In the genomic region with DNA sequence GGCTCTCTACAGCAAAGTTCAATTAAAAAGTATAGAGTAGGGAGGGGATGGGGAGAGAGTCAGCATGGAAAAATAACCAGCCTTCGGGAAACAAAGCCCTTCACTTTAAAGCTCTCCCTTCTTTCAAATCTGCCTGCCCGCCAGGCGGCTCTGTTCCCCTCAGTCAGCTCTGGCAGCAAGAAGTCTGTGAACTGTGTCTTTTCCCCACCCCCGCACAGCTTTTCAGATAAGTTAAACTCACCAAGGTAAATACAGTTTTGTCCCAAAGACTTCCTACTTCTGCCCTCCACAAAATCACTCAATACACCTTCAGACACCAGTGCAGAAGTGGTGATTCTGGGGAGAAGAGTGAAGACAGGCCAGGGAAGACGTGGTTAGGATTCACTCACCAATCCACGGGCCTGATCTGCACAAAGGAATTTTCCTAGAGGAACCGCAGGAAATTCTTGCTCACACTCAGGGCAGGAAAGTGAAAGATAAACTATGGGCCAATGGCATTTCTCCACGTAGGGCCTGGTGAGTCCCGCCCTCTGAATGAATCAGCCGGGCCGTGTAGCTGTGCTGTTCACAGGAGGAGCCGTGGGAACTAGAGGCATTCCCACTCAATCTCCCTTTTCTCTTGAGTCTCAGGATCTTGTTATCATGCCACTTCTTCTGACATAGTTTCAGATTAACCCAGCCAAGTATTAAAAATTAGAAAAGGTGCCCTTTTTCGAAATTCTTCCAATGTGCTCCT, we compare ENCODE assay signal across 1 cellular context.
TF ChIP-seq lines count a peak whose summit lies in the region.

A gene with protein sequence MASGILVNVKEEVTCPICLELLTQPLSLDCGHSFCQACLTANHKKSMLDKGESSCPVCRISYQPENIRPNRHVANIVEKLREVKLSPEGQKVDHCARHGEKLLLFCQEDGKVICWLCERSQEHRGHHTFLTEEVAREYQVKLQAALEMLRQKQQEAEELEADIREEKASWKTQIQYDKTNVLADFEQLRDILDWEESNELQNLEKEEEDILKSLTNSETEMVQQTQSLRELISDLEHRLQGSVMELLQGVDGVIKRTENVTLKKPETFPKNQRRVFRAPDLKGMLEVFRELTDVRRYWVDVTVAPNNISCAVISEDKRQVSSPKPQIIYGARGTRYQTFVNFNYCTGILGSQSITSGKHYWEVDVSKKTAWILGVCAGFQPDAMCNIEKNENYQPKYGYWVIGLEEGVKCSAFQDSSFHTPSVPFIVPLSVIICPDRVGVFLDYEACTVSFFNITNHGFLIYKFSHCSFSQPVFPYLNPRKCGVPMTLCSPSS (minus strand): TSS at position 448 of the 736 bp plus-strand sequence. CDS start 4,897 bp downstream, outside the sequence.

TF ChIP-seq in K562, 482 proteins besides CTCF, POLR2A, EP300 and RAD21 (continued from another document and continues in another):
- TF ChIP-seq ZEB2 (IDR thresholded peaks at IDR 0.05), result peak; percentile 66; the same call in 1 of the 2 replicates
- 0 out of 2 replicates have a peak, but pooled peaks have one; percentile 41 for TF ChIP-seq MYNN (IDR thresholded peaks at IDR 0.05)
- TF ChIP-seq MYNN (CRISPR knock-in tag; IDR thresholded peaks at IDR 0.05), result no peak
- peak; percentile 70 for TF ChIP-seq NCOA1 (IDR thresholded peaks at IDR 0.05; ENCODE audit: low read depth)
- TF ChIP-seq ZBTB7A (IDR thresholded peaks at IDR 0.05; ENCODE audit: borderline replicate concordance, control insufficient read depth, low read depth, low read length), result 0 out of 2 replicates have a peak, but pooled peaks have one; percentile 10
- TF ChIP-seq, protein P1, sequence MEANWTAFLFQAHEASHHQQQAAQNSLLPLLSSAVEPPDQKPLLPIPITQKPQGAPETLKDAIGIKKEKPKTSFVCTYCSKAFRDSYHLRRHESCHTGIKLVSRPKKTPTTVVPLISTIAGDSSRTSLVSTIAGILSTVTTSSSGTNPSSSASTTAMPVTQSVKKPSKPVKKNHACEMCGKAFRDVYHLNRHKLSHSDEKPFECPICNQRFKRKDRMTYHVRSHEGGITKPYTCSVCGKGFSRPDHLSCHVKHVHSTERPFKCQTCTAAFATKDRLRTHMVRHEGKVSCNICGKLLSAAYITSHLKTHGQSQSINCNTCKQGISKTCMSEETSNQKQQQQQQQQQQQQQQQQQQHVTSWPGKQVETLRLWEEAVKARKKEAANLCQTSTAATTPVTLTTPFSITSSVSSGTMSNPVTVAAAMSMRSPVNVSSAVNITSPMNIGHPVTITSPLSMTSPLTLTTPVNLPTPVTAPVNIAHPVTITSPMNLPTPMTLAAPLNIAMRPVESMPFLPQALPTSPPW (CRISPR knock-in tag; IDR thresholded peaks at IDR 0.05), result peak; percentile 63
- TF ChIP-seq, protein P2, sequence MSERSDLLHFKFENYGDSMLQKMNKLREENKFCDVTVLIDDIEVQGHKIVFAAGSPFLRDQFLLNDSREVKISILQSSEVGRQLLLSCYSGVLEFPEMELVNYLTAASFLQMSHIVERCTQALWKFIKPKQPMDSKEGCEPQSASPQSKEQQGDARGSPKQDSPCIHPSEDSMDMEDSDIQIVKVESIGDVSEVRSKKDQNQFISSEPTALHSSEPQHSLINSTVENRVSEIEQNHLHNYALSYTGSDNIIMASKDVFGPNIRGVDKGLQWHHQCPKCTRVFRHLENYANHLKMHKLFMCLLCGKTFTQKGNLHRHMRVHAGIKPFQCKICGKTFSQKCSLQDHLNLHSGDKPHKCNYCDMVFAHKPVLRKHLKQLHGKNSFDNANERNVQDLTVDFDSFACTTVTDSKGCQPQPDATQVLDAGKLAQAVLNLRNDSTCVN (CRISPR knock-in tag; IDR thresholded peaks at IDR 0.05), result 0 out of 2 replicates have a peak, but pooled peaks have one; percentile 33
- TF ChIP-seq GATAD2A (IDR thresholded peaks at IDR 0.05), result peak; percentile 73; the same call in 1 of the 2 replicates
- no peak for TF ChIP-seq TAF7 (tag; IDR thresholded peaks at IDR 0.05)
- TF ChIP-seq, protein P3, sequence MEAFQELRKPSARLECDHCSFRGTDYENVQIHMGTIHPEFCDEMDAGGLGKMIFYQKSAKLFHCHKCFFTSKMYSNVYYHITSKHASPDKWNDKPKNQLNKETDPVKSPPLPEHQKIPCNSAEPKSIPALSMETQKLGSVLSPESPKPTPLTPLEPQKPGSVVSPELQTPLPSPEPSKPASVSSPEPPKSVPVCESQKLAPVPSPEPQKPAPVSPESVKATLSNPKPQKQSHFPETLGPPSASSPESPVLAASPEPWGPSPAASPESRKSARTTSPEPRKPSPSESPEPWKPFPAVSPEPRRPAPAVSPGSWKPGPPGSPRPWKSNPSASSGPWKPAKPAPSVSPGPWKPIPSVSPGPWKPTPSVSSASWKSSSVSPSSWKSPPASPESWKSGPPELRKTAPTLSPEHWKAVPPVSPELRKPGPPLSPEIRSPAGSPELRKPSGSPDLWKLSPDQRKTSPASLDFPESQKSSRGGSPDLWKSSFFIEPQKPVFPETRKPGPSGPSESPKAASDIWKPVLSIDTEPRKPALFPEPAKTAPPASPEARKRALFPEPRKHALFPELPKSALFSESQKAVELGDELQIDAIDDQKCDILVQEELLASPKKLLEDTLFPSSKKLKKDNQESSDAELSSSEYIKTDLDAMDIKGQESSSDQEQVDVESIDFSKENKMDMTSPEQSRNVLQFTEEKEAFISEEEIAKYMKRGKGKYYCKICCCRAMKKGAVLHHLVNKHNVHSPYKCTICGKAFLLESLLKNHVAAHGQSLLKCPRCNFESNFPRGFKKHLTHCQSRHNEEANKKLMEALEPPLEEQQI (IDR thresholded peaks at IDR 0.05), result peak; percentile 81; the same call in 1 of the 2 replicates
- TF ChIP-seq SMARCE1 (IDR thresholded peaks at IDR 0.05), result peak; percentile 86; the same call in 1 of the 2 replicates
- no peak for TF ChIP-seq GTF2A2 (tag; IDR thresholded peaks at IDR 0.05)
- no peak for TF ChIP-seq ZNF589 (CRISPR knock-in tag; IDR thresholded peaks at IDR 0.05; ENCODE audit: low read depth)
- TF ChIP-seq ZNF253 (CRISPR knock-in tag; conservative IDR thresholded peaks at IDR 0.05), result no peak
- TF ChIP-seq TAF15 (IDR thresholded peaks at IDR 0.05; ENCODE audit: low read depth, low read length), result no peak
- no peak for TF ChIP-seq ATF1 (CRISPR knock-in tag; IDR thresholded peaks at IDR 0.05)
- peak; percentile 94 for TF ChIP-seq ATF1 (tag; IDR thresholded peaks at IDR 0.05)
- TF ChIP-seq SIN3B (IDR thresholded peaks at IDR 0.05; ENCODE audit: low read depth), result 0 out of 2 replicates have a peak, but pooled peaks have one; percentile 20
- TF ChIP-seq SOX6 (IDR thresholded peaks at IDR 0.05), result peak; percentile 73
- peak; percentile 98 for TF ChIP-seq EGR1 (conservative IDR thresholded peaks at IDR 0.05)
- TF ChIP-seq CREM (IDR thresholded peaks at IDR 0.05; ENCODE audit: low read depth), result peak; percentile 84
- TF ChIP-seq TBL1XR1 (IDR thresholded peaks at IDR 0.05; ENCODE audit: low read length in 2 of 2), result 0 out of 4 replicates have a peak, but pooled peaks of 1 of the 2 experiments have one; percentile 35
- TF ChIP-seq KLF13 (tag; IDR thresholded peaks at IDR 0.05; ENCODE audit: borderline replicate concordance, low read depth), result no peak
- TF ChIP-seq ZNF436 (CRISPR knock-in tag; IDR thresholded peaks at IDR 0.05), result no peak
- TF ChIP-seq NRF1 (conservative IDR thresholded peaks at IDR 0.05 in 1 of 2, IDR thresholded peaks at IDR 0.05 in 1 of 2), result peak; percentile 57 to 65
- TF ChIP-seq CC2D1A (IDR thresholded peaks at IDR 0.05), result peak; percentile 71
- peak; percentile 32 for TF ChIP-seq RBM25 (IDR thresholded peaks at IDR 0.05; ENCODE audit: low read depth, low read length, severe bottlenecking)
- no peak for TF ChIP-seq TBP (optimal IDR thresholded peaks at IDR 0.05; ENCODE audit: low read depth, low read length)
- TF ChIP-seq KDM1A (IDR thresholded peaks at IDR 0.05), result peak in 1 of 2 experiments; percentile 16; a peak in 1 of 4 replicates
- TF ChIP-seq, protein P4, sequence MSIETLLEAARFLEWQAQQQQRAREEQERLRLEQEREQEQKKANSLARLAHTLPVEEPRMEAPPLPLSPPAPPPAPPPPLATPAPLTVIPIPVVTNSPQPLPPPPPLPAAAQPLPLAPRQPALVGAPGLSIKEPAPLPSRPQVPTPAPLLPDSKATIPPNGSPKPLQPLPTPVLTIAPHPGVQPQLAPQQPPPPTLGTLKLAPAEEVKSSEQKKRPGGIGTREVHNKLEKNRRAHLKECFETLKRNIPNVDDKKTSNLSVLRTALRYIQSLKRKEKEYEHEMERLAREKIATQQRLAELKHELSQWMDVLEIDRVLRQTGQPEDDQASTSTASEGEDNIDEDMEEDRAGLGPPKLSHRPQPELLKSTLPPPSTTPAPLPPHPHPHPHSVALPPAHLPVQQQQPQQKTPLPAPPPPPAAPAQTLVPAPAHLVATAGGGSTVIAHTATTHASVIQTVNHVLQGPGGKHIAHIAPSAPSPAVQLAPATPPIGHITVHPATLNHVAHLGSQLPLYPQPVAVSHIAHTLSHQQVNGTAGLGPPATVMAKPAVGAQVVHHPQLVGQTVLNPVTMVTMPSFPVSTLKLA (conservative IDR thresholded peaks at IDR 0.05), result peak; percentile 11 to 73; a peak in 2 of 4 replicates
- TF ChIP-seq, protein P5, sequence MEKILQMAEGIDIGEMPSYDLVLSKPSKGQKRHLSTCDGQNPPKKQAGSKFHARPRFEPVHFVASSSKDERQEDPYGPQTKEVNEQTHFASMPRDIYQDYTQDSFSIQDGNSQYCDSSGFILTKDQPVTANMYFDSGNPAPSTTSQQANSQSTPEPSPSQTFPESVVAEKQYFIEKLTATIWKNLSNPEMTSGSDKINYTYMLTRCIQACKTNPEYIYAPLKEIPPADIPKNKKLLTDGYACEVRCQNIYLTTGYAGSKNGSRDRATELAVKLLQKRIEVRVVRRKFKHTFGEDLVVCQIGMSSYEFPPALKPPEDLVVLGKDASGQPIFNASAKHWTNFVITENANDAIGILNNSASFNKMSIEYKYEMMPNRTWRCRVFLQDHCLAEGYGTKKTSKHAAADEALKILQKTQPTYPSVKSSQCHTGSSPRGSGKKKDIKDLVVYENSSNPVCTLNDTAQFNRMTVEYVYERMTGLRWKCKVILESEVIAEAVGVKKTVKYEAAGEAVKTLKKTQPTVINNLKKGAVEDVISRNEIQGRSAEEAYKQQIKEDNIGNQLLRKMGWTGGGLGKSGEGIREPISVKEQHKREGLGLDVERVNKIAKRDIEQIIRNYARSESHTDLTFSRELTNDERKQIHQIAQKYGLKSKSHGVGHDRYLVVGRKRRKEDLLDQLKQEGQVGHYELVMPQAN (IDR thresholded peaks at IDR 0.05; ENCODE audit: borderline replicate concordance), result peak; percentile 58; the same call in 1 of the 2 replicates
- TF ChIP-seq FOSL1 (tag; conservative IDR thresholded peaks at IDR 0.05), result peak; percentile 90
- peak; percentile 63 for TF ChIP-seq PML (IDR thresholded peaks at IDR 0.05; ENCODE audit: low read length)
- TF ChIP-seq ZNF316 (IDR thresholded peaks at IDR 0.05), result no peak
- TF ChIP-seq FOXK2 (conservative IDR thresholded peaks at IDR 0.05 in 1 of 2, IDR thresholded peaks at IDR 0.05 in 1 of 2; ENCODE audit: low read depth in 2 of 2), result peak; percentile 74 to 82
- TF ChIP-seq CREB1 (IDR thresholded peaks at IDR 0.05), result peak; percentile 33; the same call in 1 of the 2 replicates
- no peak for TF ChIP-seq CREB1 (CRISPR knock-in tag; IDR thresholded peaks at IDR 0.05)
- TF ChIP-seq, protein P6, sequence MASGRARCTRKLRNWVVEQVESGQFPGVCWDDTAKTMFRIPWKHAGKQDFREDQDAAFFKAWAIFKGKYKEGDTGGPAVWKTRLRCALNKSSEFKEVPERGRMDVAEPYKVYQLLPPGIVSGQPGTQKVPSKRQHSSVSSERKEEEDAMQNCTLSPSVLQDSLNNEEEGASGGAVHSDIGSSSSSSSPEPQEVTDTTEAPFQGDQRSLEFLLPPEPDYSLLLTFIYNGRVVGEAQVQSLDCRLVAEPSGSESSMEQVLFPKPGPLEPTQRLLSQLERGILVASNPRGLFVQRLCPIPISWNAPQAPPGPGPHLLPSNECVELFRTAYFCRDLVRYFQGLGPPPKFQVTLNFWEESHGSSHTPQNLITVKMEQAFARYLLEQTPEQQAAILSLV (tag; IDR thresholded peaks at IDR 0.05), result no peak
- TF ChIP-seq CTBP1 (IDR thresholded peaks at IDR 0.05; ENCODE audit: borderline replicate concordance), result peak; percentile 70
- TF ChIP-seq LCOR (CRISPR knock-in tag; IDR thresholded peaks at IDR 0.05), result 0 out of 2 replicates have a peak, but pooled peaks have one; percentile 56
- peak; percentile 76; the same call in 1 of the 2 replicates for TF ChIP-seq MTA1 (IDR thresholded peaks at IDR 0.05; ENCODE audit: borderline replicate concordance)
- TF ChIP-seq, protein P7, sequence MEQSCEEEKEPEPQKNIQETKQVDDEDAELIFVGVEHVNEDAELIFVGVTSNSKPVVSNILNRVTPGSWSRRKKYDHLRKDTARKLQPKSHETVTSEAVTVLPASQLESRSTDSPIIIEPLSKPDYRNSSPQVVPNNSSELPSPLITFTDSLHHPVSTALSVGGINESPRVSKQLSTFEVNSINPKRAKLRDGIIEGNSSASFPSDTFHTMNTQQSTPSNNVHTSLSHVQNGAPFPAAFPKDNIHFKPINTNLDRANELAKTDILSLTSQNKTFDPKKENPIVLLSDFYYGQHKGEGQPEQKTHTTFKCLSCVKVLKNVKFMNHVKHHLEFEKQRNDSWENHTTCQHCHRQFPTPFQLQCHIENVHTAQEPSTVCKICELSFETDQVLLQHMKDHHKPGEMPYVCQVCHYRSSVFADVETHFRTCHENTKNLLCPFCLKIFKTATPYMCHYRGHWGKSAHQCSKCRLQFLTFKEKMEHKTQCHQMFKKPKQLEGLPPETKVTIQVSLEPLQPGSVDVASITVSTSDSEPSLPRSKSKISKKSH (CRISPR knock-in tag; IDR thresholded peaks at IDR 0.05), result no peak
- TF ChIP-seq MEIS2 (IDR thresholded peaks at IDR 0.05; ENCODE audit: partially characterized antibody), result no peak
- no peak for TF ChIP-seq FOXK1 (CRISPR knock-in tag; IDR thresholded peaks at IDR 0.05; ENCODE audit: borderline replicate concordance)
- no peak for TF ChIP-seq STAT5B (CRISPR knock-in tag; IDR thresholded peaks at IDR 0.05)
- peak; percentile 48; the same call in 1 of the 2 replicates for TF ChIP-seq RBFOX2 (IDR thresholded peaks at IDR 0.05; ENCODE audit: low read depth, low read length)
- TF ChIP-seq, protein P8, sequence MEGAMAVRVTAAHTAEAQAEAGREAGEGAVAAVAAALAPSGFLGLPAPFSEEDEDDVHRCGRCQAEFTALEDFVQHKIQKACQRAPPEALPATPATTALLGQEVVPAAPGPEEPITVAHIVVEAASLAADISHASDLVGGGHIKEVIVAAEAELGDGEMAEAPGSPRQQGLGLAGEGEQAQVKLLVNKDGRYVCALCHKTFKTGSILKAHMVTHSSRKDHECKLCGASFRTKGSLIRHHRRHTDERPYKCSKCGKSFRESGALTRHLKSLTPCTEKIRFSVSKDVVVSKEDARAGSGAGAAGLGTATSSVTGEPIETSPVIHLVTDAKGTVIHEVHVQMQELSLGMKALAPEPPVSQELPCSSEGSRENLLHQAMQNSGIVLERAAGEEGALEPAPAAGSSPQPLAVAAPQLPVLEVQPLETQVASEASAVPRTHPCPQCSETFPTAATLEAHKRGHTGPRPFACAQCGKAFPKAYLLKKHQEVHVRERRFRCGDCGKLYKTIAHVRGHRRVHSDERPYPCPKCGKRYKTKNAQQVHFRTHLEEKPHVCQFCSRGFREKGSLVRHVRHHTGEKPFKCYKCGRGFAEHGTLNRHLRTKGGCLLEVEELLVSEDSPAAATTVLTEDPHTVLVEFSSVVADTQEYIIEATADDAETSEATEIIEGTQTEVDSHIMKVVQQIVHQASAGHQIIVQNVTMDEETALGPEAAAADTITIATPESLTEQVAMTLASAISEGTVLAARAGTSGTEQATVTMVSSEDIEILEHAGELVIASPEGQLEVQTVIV (CRISPR knock-in tag; IDR thresholded peaks at IDR 0.05; ENCODE audit: borderline replicate concordance), result no peak
- peak; percentile 26; the same call in 1 of the 2 replicates for TF ChIP-seq CBX5 (IDR thresholded peaks at IDR 0.05; ENCODE audit: borderline replicate concordance, low read depth)
